Comparison of ENCODE assay signal across 1 cellular context in the genomic region with DNA sequence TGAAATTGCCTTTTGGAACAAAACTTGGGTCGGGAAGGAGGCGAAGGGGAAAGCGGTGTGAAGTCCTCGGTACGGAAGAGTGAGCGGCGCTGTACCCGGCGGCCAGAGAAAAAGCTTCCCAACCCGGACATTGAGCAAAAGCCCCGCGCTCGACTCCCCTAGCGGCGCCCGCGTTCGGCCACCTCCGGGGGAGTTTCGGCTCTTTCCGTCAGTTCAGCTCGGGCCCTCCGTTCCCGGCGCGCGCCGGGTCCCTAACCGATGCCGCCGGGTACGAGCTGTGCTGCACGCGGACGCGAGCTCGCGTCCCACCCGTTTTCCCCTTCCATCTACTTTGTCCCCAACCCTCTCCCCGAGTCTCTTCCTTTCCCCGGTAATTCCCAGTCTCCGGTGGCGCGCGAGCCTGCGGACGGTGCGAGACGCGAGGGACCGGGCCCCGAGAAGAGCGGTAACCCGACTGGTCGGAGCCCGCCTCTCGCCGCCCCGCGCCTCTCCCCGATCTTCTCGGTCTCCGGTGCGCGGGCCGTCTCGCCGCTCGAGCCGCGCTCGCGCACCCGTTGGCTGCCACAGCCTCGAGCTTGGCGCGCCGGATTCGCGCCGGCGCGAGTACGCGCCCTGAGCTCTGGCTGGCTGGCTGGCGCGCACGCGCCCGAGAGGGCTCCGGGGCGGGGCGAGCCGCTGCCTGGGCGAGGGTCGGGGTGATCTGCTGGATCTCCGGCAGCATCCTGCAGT.
TF ChIP-seq lines count a peak whose summit lies in the region.

No MANE protein-coding gene starts in this region.

TF ChIP-seq in K562, 482 proteins besides CTCF, POLR2A, EP300 and RAD21 (continued from another document):
- 0 out of 4 replicates have a peak, but pooled peaks of 1 of the 2 experiments have one; percentile 10 for TF ChIP-seq SIN3A (IDR thresholded peaks at IDR 0.05; ENCODE audit: borderline replicate concordance in 2 of 2, control insufficient read depth in 1 of 2, low read depth in 2 of 2, low read length in 2 of 2)
- no peak for TF ChIP-seq SMARCB1 (IDR thresholded peaks at IDR 0.05; ENCODE audit: insufficient read length, low read depth)
- TF ChIP-seq SRSF3 (IDR thresholded peaks at IDR 0.05; ENCODE audit: insufficient read depth, low read length): no peak
- TF ChIP-seq GATAD2B (IDR thresholded peaks at IDR 0.05; ENCODE audit: borderline replicate concordance): peak; percentile 36; the same call in 1 of the 2 replicates
- TF ChIP-seq HDAC2 (IDR thresholded peaks at IDR 0.05): no peak
- no peak; the same call in 1 of the 2 replicates for TF ChIP-seq HLTF (IDR thresholded peaks at IDR 0.05)
- TF ChIP-seq SMC3 (conservative IDR thresholded peaks at IDR 0.05; ENCODE audit: insufficient read depth, low read depth, low read length): no peak; the same call in 1 of the 2 replicates
- peak in 1 of 2 experiments; percentile 78; a peak in 1 of 4 replicates for TF ChIP-seq TEAD1 (CRISPR knock-in tag; IDR thresholded peaks at IDR 0.05)
- TF ChIP-seq, protein P1, sequence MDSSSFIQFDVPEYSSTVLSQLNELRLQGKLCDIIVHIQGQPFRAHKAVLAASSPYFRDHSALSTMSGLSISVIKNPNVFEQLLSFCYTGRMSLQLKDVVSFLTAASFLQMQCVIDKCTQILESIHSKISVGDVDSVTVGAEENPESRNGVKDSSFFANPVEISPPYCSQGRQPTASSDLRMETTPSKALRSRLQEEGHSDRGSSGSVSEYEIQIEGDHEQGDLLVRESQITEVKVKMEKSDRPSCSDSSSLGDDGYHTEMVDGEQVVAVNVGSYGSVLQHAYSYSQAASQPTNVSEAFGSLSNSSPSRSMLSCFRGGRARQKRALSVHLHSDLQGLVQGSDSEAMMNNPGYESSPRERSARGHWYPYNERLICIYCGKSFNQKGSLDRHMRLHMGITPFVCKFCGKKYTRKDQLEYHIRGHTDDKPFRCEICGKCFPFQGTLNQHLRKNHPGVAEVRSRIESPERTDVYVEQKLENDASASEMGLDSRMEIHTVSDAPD (CRISPR knock-in tag; IDR thresholded peaks at IDR 0.05): no peak
- no peak for TF ChIP-seq TCFL5 (CRISPR knock-in tag; conservative IDR thresholded peaks at IDR 0.05)
- TF ChIP-seq ELF1 (tag; IDR thresholded peaks at IDR 0.05): peak; percentile 63; the same call in 1 of the 2 replicates
- no peak for TF ChIP-seq ZNF121 (CRISPR knock-in tag; conservative IDR thresholded peaks at IDR 0.05)
- no peak for TF ChIP-seq CHAMP1 (IDR thresholded peaks at IDR 0.05)
- no peak for TF ChIP-seq CBX8 (IDR thresholded peaks at IDR 0.05; ENCODE audit: borderline replicate concordance, extremely low read depth, low read depth, low read length, poor library complexity, severe bottlenecking)
- no peak for TF ChIP-seq PCBP1 (IDR thresholded peaks at IDR 0.05; ENCODE audit: low read depth, low read length, poor library complexity, severe bottlenecking)
- TF ChIP-seq, protein P2, sequence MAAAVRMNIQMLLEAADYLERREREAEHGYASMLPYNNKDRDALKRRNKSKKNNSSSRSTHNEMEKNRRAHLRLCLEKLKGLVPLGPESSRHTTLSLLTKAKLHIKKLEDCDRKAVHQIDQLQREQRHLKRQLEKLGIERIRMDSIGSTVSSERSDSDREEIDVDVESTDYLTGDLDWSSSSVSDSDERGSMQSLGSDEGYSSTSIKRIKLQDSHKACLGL (CRISPR knock-in tag; IDR thresholded peaks at IDR 0.05; ENCODE audit: borderline replicate concordance, poor library complexity, severe bottlenecking): no peak
- no peak for TF ChIP-seq ERF (CRISPR knock-in tag; IDR thresholded peaks at IDR 0.05)
- no peak for TF ChIP-seq GATA2 (CRISPR knock-in tag; IDR thresholded peaks at IDR 0.05)
- TF ChIP-seq UBTF (IDR thresholded peaks at IDR 0.05; ENCODE audit: borderline replicate concordance in 1 of 2, low read depth in 2 of 2, low read length in 2 of 2): peak; percentile 32 to 69; a peak in 3 of 4 replicates
- no peak for TF ChIP-seq ZSCAN29 (IDR thresholded peaks at IDR 0.05)
- TF ChIP-seq ZNF551 (CRISPR knock-in tag; IDR thresholded peaks at IDR 0.05): no peak
- no peak for TF ChIP-seq BCLAF1 (IDR thresholded peaks at IDR 0.05; ENCODE audit: borderline replicate concordance in 1 of 2, control insufficient read depth in 1 of 2, low read depth in 2 of 2, low read length in 1 of 2)
- TF ChIP-seq PHTF2 (CRISPR knock-in tag; IDR thresholded peaks at IDR 0.05): no peak
- TF ChIP-seq, protein P3, sequence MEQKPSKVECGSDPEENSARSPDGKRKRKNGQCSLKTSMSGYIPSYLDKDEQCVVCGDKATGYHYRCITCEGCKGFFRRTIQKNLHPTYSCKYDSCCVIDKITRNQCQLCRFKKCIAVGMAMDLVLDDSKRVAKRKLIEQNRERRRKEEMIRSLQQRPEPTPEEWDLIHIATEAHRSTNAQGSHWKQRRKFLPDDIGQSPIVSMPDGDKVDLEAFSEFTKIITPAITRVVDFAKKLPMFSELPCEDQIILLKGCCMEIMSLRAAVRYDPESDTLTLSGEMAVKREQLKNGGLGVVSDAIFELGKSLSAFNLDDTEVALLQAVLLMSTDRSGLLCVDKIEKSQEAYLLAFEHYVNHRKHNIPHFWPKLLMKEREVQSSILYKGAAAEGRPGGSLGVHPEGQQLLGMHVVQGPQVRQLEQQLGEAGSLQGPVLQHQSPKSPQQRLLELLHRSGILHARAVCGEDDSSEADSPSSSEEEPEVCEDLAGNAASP (IDR thresholded peaks at IDR 0.05): no peak
- TF ChIP-seq MITF (IDR thresholded peaks at IDR 0.05): no peak
- TF ChIP-seq, protein P4, sequence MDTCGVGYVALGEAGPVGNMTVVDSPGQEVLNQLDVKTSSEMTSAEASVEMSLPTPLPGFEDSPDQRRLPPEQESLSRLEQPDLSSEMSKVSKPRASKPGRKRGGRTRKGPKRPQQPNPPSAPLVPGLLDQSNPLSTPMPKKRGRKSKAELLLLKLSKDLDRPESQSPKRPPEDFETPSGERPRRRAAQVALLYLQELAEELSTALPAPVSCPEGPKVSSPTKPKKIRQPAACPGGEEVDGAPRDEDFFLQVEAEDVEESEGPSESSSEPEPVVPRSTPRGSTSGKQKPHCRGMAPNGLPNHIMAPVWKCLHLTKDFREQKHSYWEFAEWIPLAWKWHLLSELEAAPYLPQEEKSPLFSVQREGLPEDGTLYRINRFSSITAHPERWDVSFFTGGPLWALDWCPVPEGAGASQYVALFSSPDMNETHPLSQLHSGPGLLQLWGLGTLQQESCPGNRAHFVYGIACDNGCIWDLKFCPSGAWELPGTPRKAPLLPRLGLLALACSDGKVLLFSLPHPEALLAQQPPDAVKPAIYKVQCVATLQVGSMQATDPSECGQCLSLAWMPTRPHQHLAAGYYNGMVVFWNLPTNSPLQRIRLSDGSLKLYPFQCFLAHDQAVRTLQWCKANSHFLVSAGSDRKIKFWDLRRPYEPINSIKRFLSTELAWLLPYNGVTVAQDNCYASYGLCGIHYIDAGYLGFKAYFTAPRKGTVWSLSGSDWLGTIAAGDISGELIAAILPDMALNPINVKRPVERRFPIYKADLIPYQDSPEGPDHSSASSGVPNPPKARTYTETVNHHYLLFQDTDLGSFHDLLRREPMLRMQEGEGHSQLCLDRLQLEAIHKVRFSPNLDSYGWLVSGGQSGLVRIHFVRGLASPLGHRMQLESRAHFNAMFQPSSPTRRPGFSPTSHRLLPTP (IDR thresholded peaks at IDR 0.05; ENCODE audit: borderline replicate concordance, extremely low read depth, insufficient read length): no peak
- TF ChIP-seq CREBBP (IDR thresholded peaks at IDR 0.05; ENCODE audit: low read depth, low read length): no peak
- 0 out of 2 replicates have a peak, but pooled peaks have one; percentile 15 for TF ChIP-seq SNIP1 (IDR thresholded peaks at IDR 0.05; ENCODE audit: low read depth)
- TF ChIP-seq RBM25 (IDR thresholded peaks at IDR 0.05; ENCODE audit: low read depth, low read length, severe bottlenecking): no peak
- no peak for TF ChIP-seq ZNF586 (CRISPR knock-in tag; conservative IDR thresholded peaks at IDR 0.05)
- TF ChIP-seq RBM15 (IDR thresholded peaks at IDR 0.05; ENCODE audit: insufficient read depth, low read length): no peak
- peak; percentile 71 for TF ChIP-seq POLR2AphosphoS5 (IDR thresholded peaks at IDR 0.05; ENCODE audit: control insufficient read depth, insufficient read depth, low read depth, low read length)
- TF ChIP-seq, protein P5, sequence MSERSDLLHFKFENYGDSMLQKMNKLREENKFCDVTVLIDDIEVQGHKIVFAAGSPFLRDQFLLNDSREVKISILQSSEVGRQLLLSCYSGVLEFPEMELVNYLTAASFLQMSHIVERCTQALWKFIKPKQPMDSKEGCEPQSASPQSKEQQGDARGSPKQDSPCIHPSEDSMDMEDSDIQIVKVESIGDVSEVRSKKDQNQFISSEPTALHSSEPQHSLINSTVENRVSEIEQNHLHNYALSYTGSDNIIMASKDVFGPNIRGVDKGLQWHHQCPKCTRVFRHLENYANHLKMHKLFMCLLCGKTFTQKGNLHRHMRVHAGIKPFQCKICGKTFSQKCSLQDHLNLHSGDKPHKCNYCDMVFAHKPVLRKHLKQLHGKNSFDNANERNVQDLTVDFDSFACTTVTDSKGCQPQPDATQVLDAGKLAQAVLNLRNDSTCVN (CRISPR knock-in tag; IDR thresholded peaks at IDR 0.05): no peak
TF ChIP-seq in K562: peak in this region for 123.
